ENCODE assay signal across 8 cellular contexts in genomic region chr7:27149817-27150567, GRCh38. TPM values are rescaled to one million over a fixed set of nuclear protein-coding genes. Genes with fewer than 3 reads are reported as not detected.
DNase-seq lines count a peak whose midpoint lies in the region; ATAC-seq, FAIRE-seq and TF ChIP-seq lines count a peak whose summit lies in the region.

No MANE protein-coding gene starts in this region.

- peaks cover 3% of the 10 kb centered on the region for H3K36me3 Mint-ChIP-seq in activated T-helper 2 cell treated with anti-CD3 and anti-CD28 coated beads, Interferon-gamma antibody, Interleukin-2, Interleukin-4, amounts not matched to agents 10 μg/mL and 5 μg/mL and 100 μg/mL, durations not matched to agents 14 hours and 24 hours and 36 hours (ENCODE audit: low read depth)

- H3K4me3 Mint-ChIP-seq in activated T-helper 2 cell treated with anti-CD3 and anti-CD28 coated beads, Interferon-gamma antibody, Interleukin-2, Interleukin-4, amounts not matched to agents 10 μg/mL and 5 μg/mL and 100 μg/mL, durations not matched to agents 14 hours and 24 hours and 36 hours (ENCODE audit: low read depth), result no peak overlapping the region

- no peak overlapping the region for H2BK12ac ChIP-seq in H1 (ENCODE audit: low read depth, low read length)

- H3K23ac ChIP-seq in H1 (ENCODE audit: insufficient read length), result no peak overlapping the region

- H2AK5ac ChIP-seq in H1 (ENCODE audit: low read depth, low read length), result no peak overlapping the region

- H3K4me1 Mint-ChIP-seq in activated T-helper 2 cell treated with anti-CD3 and anti-CD28 coated beads, Interferon-gamma antibody, Interleukin-2, Interleukin-4, amounts not matched to agents 10 μg/mL and 5 μg/mL and 100 μg/mL, durations not matched to agents 14 hours and 24 hours and 36 hours (ENCODE audit: low read depth), result peaks cover 13% of the 10 kb centered on the region

- no peak for TF ChIP-seq POLR2A in H1 (IDR thresholded peaks at IDR 0.05; ENCODE audit: control extremely low read depth in 1 of 2, low read depth in 2 of 2, low read length in 2 of 2)

- no peak for TF ChIP-seq RAD21 in H1 (IDR thresholded peaks at IDR 0.05 in 1 of 2, conservative IDR thresholded peaks at IDR 0.05 in 1 of 2; ENCODE audit: low read depth in 2 of 2, low read length in 2 of 2)

- intact Hi-C loops in activated T-helper 2 cell treated with anti-CD3 and anti-CD28 coated beads, Interferon-gamma antibody, Interleukin-2, Interleukin-4, amounts not matched to agents 10 μg/mL and 5 μg/mL and 100 μg/mL, durations not matched to agents 14 hours and 24 hours and 36 hours (cut with micrococcal nuclease), result loop anchor here (2.0 to 10.0 kb wide), 4 partner anchors 15 to 1805 kb away; partner anchors contain the start of genes HOXA9 and TRIL

- no peaks in the 10 kb centered on the region for H3K9me3 Mint-ChIP-seq in activated T-helper 2 cell treated with anti-CD3 and anti-CD28 coated beads, Interferon-gamma antibody, Interleukin-2, Interleukin-4, amounts not matched to agents 10 μg/mL and 5 μg/mL and 100 μg/mL, durations not matched to agents 14 hours and 24 hours and 36 hours

- H3K9ac ChIP-seq in H1 (replicated peaks in 1 of 4; ENCODE audit: extremely low read depth in 1 of 4, low read depth in 3 of 4, low read length in 3 of 4) (no peak overlapping the region), rectal smooth muscle tissue (ENCODE audit: low read length) (peak overlapping the region; percentile 50)

- peaks cover 80% of the 10 kb centered on the region for H3K27me3 Mint-ChIP-seq in activated T-helper 2 cell treated with anti-CD3 and anti-CD28 coated beads, Interferon-gamma antibody, Interleukin-2, Interleukin-4, amounts not matched to agents 10 μg/mL and 5 μg/mL and 100 μg/mL, durations not matched to agents 14 hours and 24 hours and 36 hours (ENCODE audit: low read depth)

- FAIRE-seq in H1 (lab: Jason Lieb, UNC), result no peak

- H3K4me2 ChIP-seq in H1 (ENCODE audit: insufficient read depth in 1 of 2, low read depth in 2 of 2, low read length in 2 of 2), result peak overlapping the region in 1 of 2 experiments; percentile 10; a peak in 1 of 4 replicates

- H3K9me3 ChIP-seq in H1 (ENCODE audit: insufficient read depth in 2 of 2, low read depth in 1 of 2, low read length in 1 of 2), result peaks cover 0 to 3% of the 10 kb centered on the region in 2 experiments; a peak in 1 of 4 replicates

- H3K79me1 ChIP-seq in H1 (ENCODE audit: low read depth, low read length), result no peaks in the 10 kb centered on the region

- H2BK20ac ChIP-seq in H1 (ENCODE audit: low read length), result no peak overlapping the region

- CTCF ChIA-PET in H1 (lab: Charles Lee; ENCODE audit: partially characterized antibody), result interaction anchor here (0.6 to 12.5 kb wide), 22 partner anchors 9 to 872 kb away, joined by 3 to 123 read pairs (median 5); partner anchors contain the start of genes HOXA1 and HOXA9

- no peak overlapping the region for H3K14ac ChIP-seq in H1 (ENCODE audit: insufficient read length)

- H4K8ac ChIP-seq in H1 (ENCODE audit: extremely low read depth, insufficient read depth, low read length), result no peak overlapping the region

- peaks cover 97 to 100% (median 100%) of the 10 kb centered on the region in 4 experiments for H3K27me3 ChIP-seq in H1 (replicated peaks in 1 of 4; ENCODE audit: control insufficient read depth in 3 of 4, extremely low read depth in 1 of 4, insufficient read depth in 3 of 4, low read length in 3 of 4)
- peaks cover 7% of the 10 kb centered on the region for H3K27me3 ChIP-seq in rectal smooth muscle tissue (ENCODE audit: control insufficient read depth, insufficient read depth, low read length)

- H4K91ac ChIP-seq in H1 (replicated peaks; ENCODE audit: insufficient read length, low read length), result no peak overlapping the region

- peak; percentile 45 for DNase-seq in M059J (ENCODE audit: low read depth)
- DNase-seq in H1 (ENCODE audit: low read depth in 1 of 2, low spot score in 2 of 2), result no peak
- no peak for DNase-seq in iPS-NIHi7 (ENCODE audit: extremely low spot score)
- DNase-seq in HK-2 (ENCODE audit: unreplicated experiment), result no peak
- DNase-seq in activated T-helper 2 cell treated with anti-CD3 and anti-CD28 coated beads, Interferon-gamma antibody, Interleukin-2, Interleukin-4, amounts not matched to agents 10 μg/mL and 5 μg/mL and 100 μg/mL, durations not matched to agents 14 hours and 24 hours and 36 hours (ENCODE audit: low spot score), result no peak

- ATAC-seq in GM18511 (IDR thresholded peaks at IDR 0.05; ENCODE audit: unreplicated experiment) (peak; percentile 11), GM18498 (IDR thresholded peaks at IDR 0.05; ENCODE audit: unreplicated experiment) (no peak)

- no peak overlapping the region for H4K5ac ChIP-seq in H1 (ENCODE audit: insufficient read length, low read depth, low read length)

- POLR2A ChIA-PET in H1 (lab: Charles Lee; ENCODE audit: partially characterized antibody), result no interaction called here

- no peak overlapping the region for H2BK5ac ChIP-seq in H1 (ENCODE audit: low read depth, low read length)

- H3K23me2 ChIP-seq in H1 (ENCODE audit: low read depth, low read length), result peaks cover 2% of the 10 kb centered on the region; the same call in 1 of the 2 replicates

- no peak overlapping the region for H3K18ac ChIP-seq in H1 (ENCODE audit: extremely low read depth, low read length)

- no peak overlapping the region for H2BK120ac ChIP-seq in H1 (replicated peaks; ENCODE audit: low read depth, low read length)

- no peak overlapping the region for H2BK15ac ChIP-seq in H1 (ENCODE audit: low read length)

- no peak overlapping the region for H2AFZ ChIP-seq in H1 (ENCODE audit: low read length)

- H3K27ac ChIP-seq in H1 (ENCODE audit: low read depth, low read length) (no peak overlapping the region), rectal smooth muscle tissue (ENCODE audit: low read depth, low read length) (peak overlapping the region; percentile 96)

- H3K4ac ChIP-seq in H1 (replicated peaks; ENCODE audit: insufficient read length, low read depth, low read length), result no peak overlapping the region

- no peaks in the 10 kb centered on the region for H3K79me2 ChIP-seq in H1 (ENCODE audit: control insufficient read depth in 1 of 2, insufficient read depth in 2 of 2, low read length in 2 of 2)

- H3K36me3 ChIP-seq in H1 (ENCODE audit: control insufficient read depth in 2 of 4, insufficient read depth in 4 of 4, low read length in 3 of 4), result no peaks in the 10 kb centered on the region; a peak in 1 of 8 replicates
- H3K36me3 ChIP-seq in rectal smooth muscle tissue (ENCODE audit: control insufficient read depth, insufficient read depth, low read length), result peaks cover 6% of the 10 kb centered on the region

- no peak overlapping the region for H3K56ac ChIP-seq in H1 (replicated peaks; ENCODE audit: insufficient read length, low read depth, low read length)

- peaks cover 0 to 6% (median 3%) of the 10 kb centered on the region in 4 experiments; a peak in 3 of 7 replicates for H3K4me1 ChIP-seq in H1 (replicated peaks in 1 of 4; ENCODE audit: control insufficient read depth in 3 of 4, insufficient read depth in 4 of 4, low read length in 3 of 4)
- H3K4me1 ChIP-seq in rectal smooth muscle tissue (ENCODE audit: control insufficient read depth, insufficient read depth, low read length), result peaks cover 17% of the 10 kb centered on the region

- H3K4me3 ChIP-seq in H1 (ENCODE audit: extremely low read depth in 1 of 4, insufficient read depth in 2 of 4, low read depth in 3 of 4, low read length in 4 of 4), result no peak overlapping the region
- peak overlapping the region; percentile 90 for H3K4me3 ChIP-seq in rectal smooth muscle tissue (ENCODE audit: low read length)

- H4K20me1 ChIP-seq in H1 (replicated peaks in 1 of 2; ENCODE audit: control insufficient read depth in 1 of 2, insufficient read depth in 2 of 2, low read length in 2 of 2), result peaks cover 28 to 44% of the 10 kb centered on the region in 2 experiments

- TF ChIP-seq CTCF in H1 (IDR thresholded peaks at IDR 0.05; ENCODE audit: control extremely low read depth in 1 of 3, insufficient read depth in 1 of 3, low read depth in 1 of 3, low read length in 3 of 3), result no peak

- no peak overlapping the region for H3K27ac Mint-ChIP-seq in activated T-helper 2 cell treated with anti-CD3 and anti-CD28 coated beads, Interferon-gamma antibody, Interleukin-2, Interleukin-4, amounts not matched to agents 10 μg/mL and 5 μg/mL and 100 μg/mL, durations not matched to agents 14 hours and 24 hours and 36 hours

- WGBS in H1 (ENCODE audit: extremely low coverage in 1 of 2, insufficient coverage in 1 of 2, insufficient read length in 1 of 2, insufficient replicate concordance in 2 of 2, low coverage in 1 of 2, low lambda C conversion rate in 2 of 2, missing lambda C conversion rate in 1 of 2), 2 experiments, result 36% methylated on average over 12 of the region's 13 CpGs; no CpG with 5 or more reads in 1 of the 2 experiments

- no peak for TF ChIP-seq EP300 in H1 (IDR thresholded peaks at IDR 0.05; ENCODE audit: borderline replicate concordance in 1 of 2, low read depth in 2 of 2, low read length in 2 of 2)

RNA-seq across cellular contexts. Expression of gene HOXA3, which starts 2.4 kb away (rescaled TPM):
- total RNA-seq in M059J (2014; rRNA removed; shearing (Covaris generic)), result 0.86 and 8.6 TPM in 2 replicates
- not detected in 2 replicates for total RNA-seq in H1 (2021; fragmentation: NEBNext Ultra II Directional; extraction: Animal tissue kit (Norgen Biotek cat#: 25700))
- polyA plus RNA-seq in H1 (2011; rRNA removed), result not detected in 2 replicates
- polyA plus RNA-seq in H1 (2011; cell fraction: cytosol; rRNA removed), result not detected
- not detected for polyA plus RNA-seq in H1 (2011; cell fraction: nucleus; rRNA removed)
- not detected in 4 replicates for polyA plus RNA-seq in H1 (2012, experiment 1 of 2)
- polyA plus RNA-seq in H1 (2012, experiment 2 of 2), result not detected
- polyA plus RNA-seq in H1 (2013, experiment 1 of 2), result not detected
- polyA plus RNA-seq in H1 (2013, experiment 2 of 2), result not detected
- polyA minus RNA-seq in H1 (2011; rRNA and poly(A)+ RNA removed), result not detected in 2 replicates
- polyA minus RNA-seq in H1 (2011; cell fraction: cytosol; rRNA and poly(A)+ RNA removed), result not detected
- not detected for polyA minus RNA-seq in H1 (2011; cell fraction: nucleus; rRNA and poly(A)+ RNA removed)
- not detected in 2 replicates for total RNA-seq in activated T-helper 2 cell treated with anti-CD3 and anti-CD28 coated beads, Interferon-gamma antibody, Interleukin-2, Interleukin-4, amounts not matched to agents 10 μg/mL and 5 μg/mL and 100 μg/mL, durations not matched to agents 14 hours and 24 hours and 36 hours

RNA-seq across cellular contexts. Expression of gene HOXA6, which starts 2.4 kb away (rescaled TPM):
- 3.7 TPM in 1 of 2 replicates, not detected in the other for total RNA-seq in M059J (2014; rRNA removed; shearing (Covaris generic))
- total RNA-seq in H1 (2021; fragmentation: NEBNext Ultra II Directional; extraction: Animal tissue kit (Norgen Biotek cat#: 25700)), result not detected in 2 replicates
- not detected in 2 replicates for polyA plus RNA-seq in H1 (2011; rRNA removed)
- not detected for polyA plus RNA-seq in H1 (2011; cell fraction: cytosol; rRNA removed)
- polyA plus RNA-seq in H1 (2011; cell fraction: nucleus; rRNA removed), result not detected
- not detected in 4 replicates for polyA plus RNA-seq in H1 (2012, experiment 1 of 2)
- polyA plus RNA-seq in H1 (2012, experiment 2 of 2), result not detected
- polyA plus RNA-seq in H1 (2013, experiment 1 of 2), result not detected
- polyA plus RNA-seq in H1 (2013, experiment 2 of 2), result not detected
- not detected in 2 replicates for polyA minus RNA-seq in H1 (2011; rRNA and poly(A)+ RNA removed)
- polyA minus RNA-seq in H1 (2011; cell fraction: cytosol; rRNA and poly(A)+ RNA removed), result not detected
- not detected for polyA minus RNA-seq in H1 (2011; cell fraction: nucleus; rRNA and poly(A)+ RNA removed)
- total RNA-seq in activated T-helper 2 cell treated with anti-CD3 and anti-CD28 coated beads, Interferon-gamma antibody, Interleukin-2, Interleukin-4, amounts not matched to agents 10 μg/mL and 5 μg/mL and 100 μg/mL, durations not matched to agents 14 hours and 24 hours and 36 hours, result not detected in 2 replicates

RNA-seq across cellular contexts. Expression of gene HOXA7, which starts 6.5 kb away (rescaled TPM):
- total RNA-seq in M059J (2014; rRNA removed; shearing (Covaris generic)), result 3.7 and 4.6 TPM in 2 replicates
- total RNA-seq in H1 (2021; fragmentation: NEBNext Ultra II Directional; extraction: Animal tissue kit (Norgen Biotek cat#: 25700)), result not detected in 2 replicates
- 0.03 TPM in 1 of 2 replicates, not detected in the other for polyA plus RNA-seq in H1 (2011; rRNA removed)
- not detected for polyA plus RNA-seq in H1 (2011; cell fraction: cytosol; rRNA removed)
- not detected for polyA plus RNA-seq in H1 (2011; cell fraction: nucleus; rRNA removed)
- polyA plus RNA-seq in H1 (2012, experiment 1 of 2), result not detected in 4 replicates
- polyA plus RNA-seq in H1 (2012, experiment 2 of 2), result not detected
- 0.02 TPM for polyA plus RNA-seq in H1 (2013, experiment 1 of 2)
- polyA plus RNA-seq in H1 (2013, experiment 2 of 2), result 0.02 TPM
- not detected in 2 replicates for polyA minus RNA-seq in H1 (2011; rRNA and poly(A)+ RNA removed)
- not detected for polyA minus RNA-seq in H1 (2011; cell fraction: cytosol; rRNA and poly(A)+ RNA removed)
- polyA minus RNA-seq in H1 (2011; cell fraction: nucleus; rRNA and poly(A)+ RNA removed), result not detected
- total RNA-seq in activated T-helper 2 cell treated with anti-CD3 and anti-CD28 coated beads, Interferon-gamma antibody, Interleukin-2, Interleukin-4, amounts not matched to agents 10 μg/mL and 5 μg/mL and 100 μg/mL, durations not matched to agents 14 hours and 24 hours and 36 hours, result not detected in 2 replicates

RNA-seq across cellular contexts. Expression of gene HOXA5, which starts 6.5 kb away (rescaled TPM):
- total RNA-seq in M059J (2014; rRNA removed; shearing (Covaris generic)), result 0.69 and 3.0 TPM in 2 replicates
- total RNA-seq in H1 (2021; fragmentation: NEBNext Ultra II Directional; extraction: Animal tissue kit (Norgen Biotek cat#: 25700)), result not detected in 2 replicates
- not detected in 2 replicates for polyA plus RNA-seq in H1 (2011; rRNA removed)
- polyA plus RNA-seq in H1 (2011; cell fraction: cytosol; rRNA removed), result not detected
- polyA plus RNA-seq in H1 (2011; cell fraction: nucleus; rRNA removed), result not detected
- not detected in 4 replicates for polyA plus RNA-seq in H1 (2012, experiment 1 of 2)
- not detected for polyA plus RNA-seq in H1 (2012, experiment 2 of 2)
- not detected for polyA plus RNA-seq in H1 (2013, experiment 1 of 2)
- polyA plus RNA-seq in H1 (2013, experiment 2 of 2), result not detected
- polyA minus RNA-seq in H1 (2011; rRNA and poly(A)+ RNA removed), result not detected in 2 replicates
- not detected for polyA minus RNA-seq in H1 (2011; cell fraction: cytosol; rRNA and poly(A)+ RNA removed)
- not detected for polyA minus RNA-seq in H1 (2011; cell fraction: nucleus; rRNA and poly(A)+ RNA removed)
- not detected in 2 replicates for total RNA-seq in activated T-helper 2 cell treated with anti-CD3 and anti-CD28 coated beads, Interferon-gamma antibody, Interleukin-2, Interleukin-4, amounts not matched to agents 10 μg/mL and 5 μg/mL and 100 μg/mL, durations not matched to agents 14 hours and 24 hours and 36 hours

RNA-seq across cellular contexts. Expression of gene HOXA9, which starts 15.3 kb away (rescaled TPM):
- 66.1 and 66.8 TPM in 2 replicates for total RNA-seq in M059J (2014; rRNA removed; shearing (Covaris generic))
- total RNA-seq in H1 (2021; fragmentation: NEBNext Ultra II Directional; extraction: Animal tissue kit (Norgen Biotek cat#: 25700)), result not detected in 2 replicates
- polyA plus RNA-seq in H1 (2011; rRNA removed), result not detected in 2 replicates
- not detected for polyA plus RNA-seq in H1 (2011; cell fraction: cytosol; rRNA removed)
- polyA plus RNA-seq in H1 (2011; cell fraction: nucleus; rRNA removed), result not detected
- polyA plus RNA-seq in H1 (2012, experiment 1 of 2), result not detected in 4 replicates
- polyA plus RNA-seq in H1 (2012, experiment 2 of 2), result not detected
- polyA plus RNA-seq in H1 (2013, experiment 1 of 2), result not detected
- polyA plus RNA-seq in H1 (2013, experiment 2 of 2), result not detected
- not detected in 2 replicates for polyA minus RNA-seq in H1 (2011; rRNA and poly(A)+ RNA removed)
- polyA minus RNA-seq in H1 (2011; cell fraction: cytosol; rRNA and poly(A)+ RNA removed), result not detected
- not detected for polyA minus RNA-seq in H1 (2011; cell fraction: nucleus; rRNA and poly(A)+ RNA removed)
- total RNA-seq in activated T-helper 2 cell treated with anti-CD3 and anti-CD28 coated beads, Interferon-gamma antibody, Interleukin-2, Interleukin-4, amounts not matched to agents 10 μg/mL and 5 μg/mL and 100 μg/mL, durations not matched to agents 14 hours and 24 hours and 36 hours, result not detected in 2 replicates
